8 cellular contexts compared by ENCODE assay signal in the genomic region with DNA sequence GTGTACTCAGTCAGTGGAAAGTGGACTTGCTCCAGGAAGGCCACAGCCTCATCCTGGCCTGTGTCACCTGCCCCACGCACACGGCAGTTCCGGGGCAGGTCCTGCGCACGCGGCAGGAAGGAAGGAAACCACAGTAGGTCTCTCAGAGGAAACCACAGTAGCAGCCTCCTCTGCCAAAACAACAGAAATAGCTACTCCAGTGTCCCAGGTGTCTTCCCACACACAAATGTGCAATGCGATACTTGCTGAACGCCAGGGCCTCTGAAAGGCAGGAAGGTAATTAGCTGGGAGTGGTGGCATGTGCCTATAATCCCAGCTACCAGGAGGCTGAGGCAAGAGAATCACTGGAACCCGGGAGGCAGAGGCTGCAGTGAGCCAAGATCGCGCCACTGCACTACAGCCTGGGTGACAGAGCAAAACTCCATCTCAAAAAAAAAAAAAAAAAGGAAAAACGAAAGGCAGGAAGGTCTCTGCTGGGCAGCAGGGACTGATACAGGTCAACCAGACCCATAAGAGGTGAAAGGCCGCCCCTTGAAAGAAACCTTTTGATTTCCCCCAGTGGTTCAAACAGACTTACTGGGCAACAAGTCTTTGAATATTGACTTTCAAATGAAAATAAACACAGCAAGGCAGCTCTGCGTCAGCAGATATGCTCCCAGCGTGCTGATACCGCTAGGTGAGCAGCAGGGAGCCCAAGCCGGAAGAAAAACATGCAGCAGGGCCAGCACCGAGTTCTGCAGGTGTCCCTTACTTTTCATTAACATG. TPM values are rescaled to one million over a fixed set of nuclear protein-coding genes. Genes with fewer than 3 reads are reported as not detected.
DNase-seq lines count a peak whose midpoint lies in the region; ATAC-seq and TF ChIP-seq lines count a peak whose summit lies in the region.

No MANE protein-coding gene starts in this region.

- peaks cover 0 to 3% of the 10 kb centered on the region in 2 donors for H3K27me3 Mint-ChIP-seq in CD8-positive, alpha-beta memory T cell

- H3K4me1 ChIP-seq in CD8-positive, alpha-beta memory T cell (ENCODE audit: insufficient read depth, low read length): peaks cover 27% of the 10 kb centered on the region
- H3K4me1 ChIP-seq in transverse colon: no peaks in the 10 kb centered on the region

- peaks cover 31 to 56% (median 48%) of the 10 kb centered on the region in 3 donors for H3K4me1 Mint-ChIP-seq in CD8-positive, alpha-beta memory T cell

- H3K9me3 Mint-ChIP-seq in CD8-positive, alpha-beta memory T cell: no peaks in the 10 kb centered on the region

- DNase-seq in CD8-positive, alpha-beta memory T cell: peak; percentile 52 to 85 (median 78)
- peak; percentile 52 for DNase-seq in activated CD8-positive, alpha-beta memory T cell treated with anti-CD3 and anti-CD28 coated beads, Interleukin-2, amount 50 U/mL, for 4 hours
- DNase-seq in lung microvascular endothelial cell (ENCODE audit: low read depth in 2 of 2): peak; percentile 50 to 60
- peak; percentile 59 for DNase-seq in transverse colon
- no peak for DNase-seq in NCI-H1105 treated with DMSO at 0.1 percent for 48 hours (lab: John Stamatoyannopoulos, UW)
- no peak for DNase-seq in ACHN

- H3K9me3 ChIP-seq in CD8-positive, alpha-beta memory T cell (ENCODE audit: low read length): no peaks in the 10 kb centered on the region
- no peaks in the 10 kb centered on the region for H3K9me3 ChIP-seq in transverse colon

- no peak for TF ChIP-seq CTCF in transverse colon (IDR thresholded peaks at IDR 0.05)

- TF ChIP-seq EP300 in transverse colon (IDR thresholded peaks at IDR 0.05; ENCODE audit: low read depth): no peak

- intact Hi-C loops in transverse colon (cut with DNase I; ENCODE audit: low total_unique reads): no loop called here

- H3K36me3 Mint-ChIP-seq in CD8-positive, alpha-beta memory T cell: peaks cover 0 to 2% (median 0%) of the 10 kb centered on the region in 3 donors

- 52 to 65% methylated on average over 9 to 18 of the region's 18 CpGs for WGBS in transverse colon (ENCODE audit: low coverage in 1 of 2), 2 donors

- H3K27me3 ChIP-seq in CD8-positive, alpha-beta memory T cell (ENCODE audit: insufficient read depth, low read length, poor library complexity, severe bottlenecking): no peaks in the 10 kb centered on the region
- no peaks in the 10 kb centered on the region for H3K27me3 ChIP-seq in transverse colon

- H3K4me3 Mint-ChIP-seq in CD8-positive, alpha-beta memory T cell: peak overlapping the region; percentile 71 to 88 (median 84)

- H3K27ac Mint-ChIP-seq in CD8-positive, alpha-beta memory T cell: peak overlapping the region; percentile 75 to 94 (median 86)

- ATAC-seq in GM21367 (IDR thresholded peaks at IDR 0.05; ENCODE audit: unreplicated experiment) (peak; percentile 99), HG03571 (IDR thresholded peaks at IDR 0.05; ENCODE audit: unreplicated experiment) (peak; percentile 87)

- TF ChIP-seq POLR2A in transverse colon (IDR thresholded peaks at IDR 0.05): no peak

- POLR2A ChIA-PET in CD8-positive, alpha-beta memory T cell (lab: Charles Lee): interaction anchor here (0.5 to 1.1 kb wide), 4 partner anchors 63 to 700 kb away, joined by 3 to 4 read pairs (median 4); partner anchors contain the start of genes MRPL57, SKA3 and XPO4

- CTCF ChIA-PET in CD8-positive, alpha-beta memory T cell (lab: Charles Lee): interaction anchor here (1.0 to 2.2 kb wide), 5 partner anchors 15 to 352 kb away, joined by 3 to 8 read pairs (median 5); no protein-coding TSS in a partner anchor

- no peaks in the 10 kb centered on the region for H3K36me3 ChIP-seq in CD8-positive, alpha-beta memory T cell (ENCODE audit: insufficient read depth, low read length)
- no peaks in the 10 kb centered on the region for H3K36me3 ChIP-seq in transverse colon

- peak overlapping the region; percentile 21 for H3K27ac ChIP-seq in CD8-positive, alpha-beta memory T cell (ENCODE audit: low read depth, low read length)
- H3K27ac ChIP-seq in transverse colon: peak overlapping the region in 1 of 4 donors; percentile 12

- H3K4me3 ChIP-seq in CD8-positive, alpha-beta memory T cell (ENCODE audit: low read length): peak overlapping the region; percentile 48
- H3K4me3 ChIP-seq in transverse colon: no peak overlapping the region

- in situ Hi-C loops in transverse colon (cut with MboI; ENCODE audit: low pct_ligation_motif_present in 1 of 4, low pct_unique_long_range_greater_than_20kb in 1 of 4, low sequenced_read_pairs in 3 of 4): loop anchor here in 3 of 4 donors (25.0 kb wide), 4 partner anchors 236 to 436 kb away; partner anchors contain the start of genes GJB2 (in 2 of the 3), IL17D (in 1 of the 3) and XPO4 (in 1 of the 3)
- in situ Hi-C loops in ACHN (cut with HindIII; ENCODE audit: low pct_ligation_motif_present, low pct_unique_long_range_greater_than_20kb, low sequenced_read_pairs): no loop called here

RNA-seq across cellular contexts. Expression of gene CRYL1, which starts 49.5 kb away (rescaled TPM):
- 1 to 10 TPM; 7.2 to 7.8 TPM for total RNA-seq in CD8-positive, alpha-beta memory T cell
- polyA plus RNA-seq in CD8-positive, alpha-beta memory T cell: 36.1 TPM
- total RNA-seq in lung microvascular endothelial cell (18.3 and 38.4 TPM in 2 replicates), transverse colon (100 to 1,000 TPM in 3 of 4 donors, 10 to 100 TPM in 1; 75.0 to 188 (median 145) TPM)

Comparison
In these comparisons a context has a peak if more than half of its experiments do, and no peak if none do; other contexts are left out.
1. DNase-seq: peak in CD8-positive, alpha-beta memory T cell (5 of 5), activated CD8-positive, alpha-beta memory T cell treated with anti-CD3 and anti-CD28 coated beads, Interleukin-2, amount 50 U/mL, for 4 hours (single experiment), lung microvascular endothelial cell (2 of 2) and transverse colon (single experiment); none in NCI-H1105 treated with DMSO at 0.1 percent for 48 hours (single experiment) and ACHN (single experiment).